8 cellular contexts compared by ENCODE assay signal in the genomic region with DNA sequence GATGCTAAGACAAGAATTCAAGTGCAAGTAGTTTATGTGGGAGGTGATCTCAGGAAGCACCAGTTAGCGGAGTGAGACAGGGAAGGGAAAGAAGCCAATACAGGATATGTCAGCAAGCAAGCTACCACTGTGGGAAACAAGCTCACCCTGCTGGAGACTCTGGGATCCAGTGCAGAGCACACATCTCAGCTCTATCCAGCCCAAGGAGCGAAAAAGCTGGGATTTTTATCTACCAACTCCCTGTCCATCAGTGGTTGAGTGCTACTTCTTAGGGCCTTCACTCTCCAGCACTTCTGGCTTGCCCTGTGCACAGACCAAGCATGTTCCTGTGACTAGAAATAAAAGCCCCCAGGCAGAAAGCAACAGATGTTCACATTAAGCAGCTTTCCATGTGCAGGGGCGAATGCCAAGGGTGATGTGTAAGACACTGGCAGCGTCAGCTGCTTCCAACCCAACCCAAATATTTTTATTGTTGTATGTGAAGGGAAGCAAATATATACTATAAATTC. TPM values are rescaled to one million over a fixed set of nuclear protein-coding genes. Genes with fewer than 3 reads are reported as not detected.
DNase-seq lines count a peak whose midpoint lies in the region; FAIRE-seq and TF ChIP-seq lines count a peak whose summit lies in the region.

No MANE protein-coding gene starts in this region.

- H3K27ac Mint-ChIP-seq in nephron (peak overlapping the region in 2 of 3 experiments; percentile 12 to 84), Calu3 (ENCODE audit: unreplicated experiment) (no peak overlapping the region)

- H3K4me1 Mint-ChIP-seq in nephron (peaks cover 42% of the 10 kb centered on the region), Calu3 (ENCODE audit: low read depth, unreplicated experiment) (no peaks in the 10 kb centered on the region)

- peak in 2 of 3 experiments; percentile 24 to 28 for TF ChIP-seq CTCF in nephron (IDR thresholded peaks at IDR 0.05; ENCODE audit: unreplicated experiment in 3 of 3)
- TF ChIP-seq CTCF in Calu3 (IDR thresholded peaks at IDR 0.05; ENCODE audit: unreplicated experiment): no peak

- no TSS peak for BruUV-seq in Calu3 (replicated peaks; lab: Mats Ljungman, UMichigan)

- H3K9me3 Mint-ChIP-seq in nephron: peaks cover 18% of the 10 kb centered on the region
- peaks cover 4% of the 10 kb centered on the region for H3K9me3 Mint-ChIP-seq in Calu3 (ENCODE audit: low read depth, unreplicated experiment)

- H3K4me3 Mint-ChIP-seq in nephron (peak overlapping the region in 1 of 3 experiments; percentile 17), Calu3 (ENCODE audit: low read depth, unreplicated experiment) (no peak overlapping the region)

- intact Hi-C loops in Calu3 (cut with micrococcal nuclease; ENCODE audit: unreplicated experiment): no loop called here

- peaks cover 3% of the 10 kb centered on the region for H3K36me3 Mint-ChIP-seq in nephron (ENCODE audit: low read depth)
- H3K36me3 Mint-ChIP-seq in Calu3 (ENCODE audit: insufficient read depth, unreplicated experiment): no peaks in the 10 kb centered on the region

- CTCF ChIA-PET in Calu3 (lab: Charles Lee): interaction anchor here (0.6 to 0.9 kb wide), 3 partner anchors 32 to 247 kb away, joined by 3 to 4 read pairs (median 3); no protein-coding TSS in a partner anchor

- peaks cover 7% of the 10 kb centered on the region for H3K27me3 Mint-ChIP-seq in nephron (ENCODE audit: low read depth)
- H3K27me3 Mint-ChIP-seq in Calu3 (ENCODE audit: unreplicated experiment): peaks cover 69% of the 10 kb centered on the region

- DNase-seq in EH (ENCODE audit: low read depth) (peak; percentile 85), NCI-H226 (peak; percentile 55), Calu3 (no peak), NAMALWA (ENCODE audit: low spot score) (no peak)
- no peak for DNase-seq in activated CD8-positive, alpha-beta memory T cell treated with anti-CD3 and anti-CD28 coated beads for 24 hours
- no peak for DNase-seq in stimulated activated naive CD4-positive, alpha-beta T cell (lab: John Stamatoyannopoulos, UW)

- FAIRE-seq in endometrium (lab: Jason Lieb, UNC): peak; percentile 86

RNA-seq across cellular contexts. Expression of gene RNF24, which starts 10.8 kb away (rescaled TPM):
- total RNA-seq in Calu3 (2022): 2.8 and 4.1 TPM in 2 replicates

Comparison
In these comparisons a context has a peak if more than half of its experiments do, and no peak if none do; other contexts are left out.
1. DNase-seq: peak in EH (single experiment) and NCI-H226 (single experiment); none in Calu3 (single experiment), activated CD8-positive, alpha-beta memory T cell treated with anti-CD3 and anti-CD28 coated beads for 24 hours (single experiment), NAMALWA (single experiment) and stimulated activated naive CD4-positive, alpha-beta T cell (0 of 6).